1 cellular context compared by ENCODE assay signal in genomic region chr3:48398701-48399386, GRCh38.
TF ChIP-seq lines count a peak whose summit lies in the region.

No MANE protein-coding gene starts in this region.

TF ChIP-seq in GM23338, 12 proteins besides CTCF, POLR2A, EP300 and RAD21:
- no peak for TF ChIP-seq ETS1 (IDR thresholded peaks at IDR 0.05)
- no peak for TF ChIP-seq ZNF331 (CRISPR knock-in tag; IDR thresholded peaks at IDR 0.05; ENCODE audit: low read depth)
- no peak for TF ChIP-seq NANOG (IDR thresholded peaks at IDR 0.05; ENCODE audit: borderline replicate concordance)
- no peak for TF ChIP-seq EZH2 (IDR thresholded peaks at IDR 0.05; ENCODE audit: low read depth, unreplicated experiment)
- TF ChIP-seq REST (IDR thresholded peaks at IDR 0.05; ENCODE audit: unreplicated experiment) = no peak
- TF ChIP-seq EZH2phosphoT487 (IDR thresholded peaks at IDR 0.05; ENCODE audit: unreplicated experiment) = no peak
- TF ChIP-seq ZNF114 (CRISPR knock-in tag; IDR thresholded peaks at IDR 0.05) = no peak
- TF ChIP-seq POLR2AphosphoS5 (IDR thresholded peaks at IDR 0.05; ENCODE audit: low read depth) = no peak; the same call in 1 of the 2 replicates
- TF ChIP-seq CREB1 (CRISPR knock-in tag; IDR thresholded peaks at IDR 0.05; ENCODE audit: low read depth) = no peak
- TF ChIP-seq ZNF462 (CRISPR knock-in tag; IDR thresholded peaks at IDR 0.05) = no peak
- no peak for TF ChIP-seq JUNB (IDR thresholded peaks at IDR 0.05; ENCODE audit: unreplicated experiment)
- TF ChIP-seq STAT1 (IDR thresholded peaks at IDR 0.05; ENCODE audit: unreplicated experiment) = no peak
